In genomic region chr1:171167785-171168184, GRCh38 we compare ENCODE assay signal across 24 cellular contexts. TPM values are rescaled to one million over a fixed set of nuclear protein-coding genes. Genes with fewer than 3 reads are reported as not detected.
A peak's percentile ranks its signal among the peaks of the same experiment; 100 is the strongest.
DNase-seq lines count a peak whose midpoint lies in the region; ATAC-seq, FAIRE-seq and TF ChIP-seq lines count a peak whose summit lies in the region.
"Had no signal": no experiment of that assay in that cellular context is flagged by ENCODE, and none has a peak within 500 bp of the region (broad histone marks: within the 10 kb centered on the region; RNA-seq: fewer than 3 reads in every experiment).

No MANE protein-coding gene starts in this region.

- no peak overlapping the region for H2BK15ac ChIP-seq in IMR-90 (ENCODE audit: low read depth, low read length)

- no peak overlapping the region for H2AK5ac ChIP-seq in IMR-90 (ENCODE audit: low read depth, low read length)

- no peaks in the 10 kb centered on the region for H3K36me3 ChIP-seq in IMR-90 (ENCODE audit: control insufficient read depth, insufficient read depth, low read length)

- H3K4me3 ChIP-seq in IMR-90 (ENCODE audit: insufficient read depth, low read depth, low read length) (no peak overlapping the region), epithelial cell of esophagus (ENCODE audit: low read length) (no peak overlapping the region)
- H3K4me3 ChIP-seq: GM12878, GM23248 had no signal

- H3K27ac Mint-ChIP-seq in activated naive CD4-positive, alpha-beta T cell treated with anti-CD3 and anti-CD28 coated beads, Interleukin-2, amount 10 ng/mL, durations not matched to agents 7 days and 5 days, result no peak overlapping the region
- H3K27ac Mint-ChIP-seq: CD4-positive, alpha-beta memory T cell had no signal

- H3K27ac ChIP-seq in IMR-90 (ENCODE audit: insufficient read depth, low read length), result no peak overlapping the region
- H3K27ac ChIP-seq: GM23248 had no signal

- POLR2A ChIA-PET in IMR-90 (lab: Charles Lee; ENCODE audit: unreplicated experiment), result no interaction called here

- H3K18ac ChIP-seq in IMR-90 (ENCODE audit: low read depth, low read length), result no peak overlapping the region; the same call in 1 of the 2 replicates

- no peaks in the 10 kb centered on the region for H3K36me3 Mint-ChIP-seq in activated naive CD4-positive, alpha-beta T cell treated with anti-CD3 and anti-CD28 coated beads, Interleukin-2, amount 10 ng/mL, durations not matched to agents 7 days and 5 days
- H3K36me3 Mint-ChIP-seq: CD4-positive, alpha-beta memory T cell had no signal

- H3K4me3 Mint-ChIP-seq in activated naive CD4-positive, alpha-beta T cell treated with anti-CD3 and anti-CD28 coated beads, Interleukin-2, amount 10 ng/mL, durations not matched to agents 7 days and 5 days, result no peak overlapping the region
- H3K4me3 Mint-ChIP-seq: CD4-positive, alpha-beta memory T cell had no signal

- H3K4me2 ChIP-seq in IMR-90 (ENCODE audit: low read depth, low read length), result no peak overlapping the region

- no peaks in the 10 kb centered on the region for H3K27me3 Mint-ChIP-seq in activated naive CD4-positive, alpha-beta T cell treated with anti-CD3 and anti-CD28 coated beads, Interleukin-2, amount 10 ng/mL, durations not matched to agents 7 days and 5 days

- no peak overlapping the region for H3K56ac ChIP-seq in IMR-90 (ENCODE audit: extremely low read depth, insufficient read depth, low read length)

- H3K9me3 Mint-ChIP-seq in activated naive CD4-positive, alpha-beta T cell treated with anti-CD3 and anti-CD28 coated beads, Interleukin-2, amount 10 ng/mL, durations not matched to agents 7 days and 5 days, result no peaks in the 10 kb centered on the region

- no peaks in the 10 kb centered on the region for H3K79me1 ChIP-seq in IMR-90 (ENCODE audit: low read depth in 1 of 2, low read length in 2 of 2)

- no peak for TF ChIP-seq POLR2A in IMR-90 (IDR thresholded peaks at IDR 0.05; ENCODE audit: low read depth, low read length)

- H3K27me3 ChIP-seq in IMR-90 (ENCODE audit: control insufficient read depth, insufficient read depth, low read length), result no peaks in the 10 kb centered on the region

- dilution Hi-C loops in IMR-90 (cut with HindIII; ENCODE audit: low sequenced_read_pairs, unreplicated experiment), result no loop called here

- no peaks in the 10 kb centered on the region for H3K9me3 ChIP-seq in IMR-90 (ENCODE audit: control insufficient read depth, insufficient read depth, low read length)

- in situ Hi-C loops in IMR-90 (cut with MboI; ENCODE audit: low sequenced_read_pairs), result no loop called here

- no peak overlapping the region for H2BK5ac ChIP-seq in IMR-90 (ENCODE audit: low read depth, low read length, poor library complexity, severe bottlenecking)

- FAIRE-seq in islet of Langerhans (lab: Jason Lieb, UNC), result peak; percentile 79
- FAIRE-seq: GM12878, GM19239, H1 had no signal

- no peaks in the 10 kb centered on the region for H3K4me1 Mint-ChIP-seq in activated naive CD4-positive, alpha-beta T cell treated with anti-CD3 and anti-CD28 coated beads, Interleukin-2, amount 10 ng/mL, durations not matched to agents 7 days and 5 days
- H3K4me1 Mint-ChIP-seq: CD4-positive, alpha-beta memory T cell had no signal

- intact Hi-C loops in IMR-90 (cut with micrococcal nuclease), result no loop called here

- H3K9ac ChIP-seq in IMR-90 (ENCODE audit: low read depth, low read length), result no peak overlapping the region
- H3K9ac ChIP-seq: GM23248 had no signal

- no peak overlapping the region for H2BK120ac ChIP-seq in IMR-90 (ENCODE audit: low read depth, low read length)

- no peak overlapping the region for H3K23ac ChIP-seq in IMR-90 (ENCODE audit: low read depth, low read length)

- H4K20me1 ChIP-seq in IMR-90 (ENCODE audit: insufficient read depth, low read length), result no peaks in the 10 kb centered on the region

- no peak overlapping the region for H4K91ac ChIP-seq in IMR-90 (ENCODE audit: insufficient read depth, low read depth, low read length)

- ATAC-seq in IMR-90 (ENCODE audit: low read depth) (no peak), esophagus mucosa (peak; percentile 95)
- ATAC-seq: GM12878 had no signal

- H2AK9ac ChIP-seq in IMR-90 (replicated peaks; ENCODE audit: low read depth, low read length, poor library complexity), result no peak overlapping the region

- H3K9me1 ChIP-seq in IMR-90 (ENCODE audit: insufficient read depth, low read length), result no peaks in the 10 kb centered on the region

- H4K8ac ChIP-seq in IMR-90 (ENCODE audit: low read depth in 2 of 2, low read length in 2 of 2), result no peak overlapping the region

- DNase-seq in IMR-90 (no peak), epithelial cell of esophagus (ENCODE audit: low read depth) (peak; percentile 62), NCI-H226 (no peak), mesenteric fat pad (ENCODE audit: low spot score) (no peak), NCI-H2107 (lab: John Stamatoyannopoulos, UW) (no peak)
- no peak for DNase-seq in activated naive CD4-positive, alpha-beta T cell treated with anti-CD3 and anti-CD28 coated beads, Interleukin-2, amount 10 ng/mL, durations not matched to agents 7 days and 5 days
- DNase-seq: C1 segment of cervical spinal cord; Calu3; CD4-positive, alpha-beta memory T cell; COR-L47; DMS 273 treated with DMSO at 0.1 percent for 48 hours; DMS79; EL; GDM1; GM23248; H7; HCEC 1CT had no signal

- no CpG with 5 or more reads among the region's 2 CpGs for WGBS in IMR-90 (ENCODE audit: extremely low coverage in 2 of 2, insufficient read length in 1 of 2), 2 experiments

- TF ChIP-seq CTCF in IMR-90 (conservative IDR thresholded peaks at IDR 0.05; ENCODE audit: low read depth, low read length) (no peak), epithelial cell of esophagus (IDR thresholded peaks at IDR 0.05; ENCODE audit: insufficient read depth, low read depth, low read length, missing control alignments) (no peak)

- 0 out of 2 replicates have a peak overlapping the region, but pooled peaks have one; percentile 12 for H4K5ac ChIP-seq in IMR-90 (ENCODE audit: low read depth, low read length)

- H3K4me1 ChIP-seq in IMR-90 (ENCODE audit: control insufficient read depth, insufficient read depth, low read length), result no peaks in the 10 kb centered on the region

- no TSS peak for BruUV-seq in IMR-90 (replicated peaks; lab: Mats Ljungman, UMichigan)

- CTCF ChIA-PET in IMR-90 (lab: Yijun Ruan, JAX), result no interaction called here
- CTCF ChIA-PET in activated naive CD4-positive, alpha-beta T cell treated with anti-CD3 and anti-CD28 coated beads, Interleukin-2, amount 10 ng/mL, durations not matched to agents 7 days and 5 days (lab: Charles Lee), result no interaction called here

- H3K14ac ChIP-seq in IMR-90 (replicated peaks; ENCODE audit: low read depth, low read length), result no peak overlapping the region

- no peak overlapping the region for H2BK20ac ChIP-seq in IMR-90 (ENCODE audit: low read depth, low read length)

- no peak overlapping the region for H2AFZ ChIP-seq in IMR-90 (replicated peaks; ENCODE audit: low read length, poor library complexity)
- H2AFZ ChIP-seq: GM23248 had no signal

- no peak for TF ChIP-seq RAD21 in IMR-90 (IDR thresholded peaks at IDR 0.05; ENCODE audit: low read length)

- H3K4ac ChIP-seq in IMR-90 (ENCODE audit: low read depth, low read length), result no peak overlapping the region

TF ChIP-seq in IMR-90, 13 proteins besides CTCF, POLR2A, EP300 and RAD21:
- TF ChIP-seq ELK1 (IDR thresholded peaks at IDR 0.05; ENCODE audit: borderline replicate concordance, low read depth, low read length), result no peak
- TF ChIP-seq USF2 (IDR thresholded peaks at IDR 0.05; ENCODE audit: low read depth, low read length), result no peak
- TF ChIP-seq MAFK (IDR thresholded peaks at IDR 0.05; ENCODE audit: low read depth, low read length), result no peak
- TF ChIP-seq MXI1 (IDR thresholded peaks at IDR 0.05; ENCODE audit: borderline replicate concordance, low read depth, low read length), result no peak
- TF ChIP-seq RFX5 (IDR thresholded peaks at IDR 0.05; ENCODE audit: low read depth, low read length), result no peak
- no peak for TF ChIP-seq SMC3 (IDR thresholded peaks at IDR 0.05; ENCODE audit: low read depth, low read length)
- no peak for TF ChIP-seq CHD1 (IDR thresholded peaks at IDR 0.05; ENCODE audit: low read depth, low read length)
- TF ChIP-seq RCOR1 (IDR thresholded peaks at IDR 0.05; ENCODE audit: insufficient replicate concordance, low read length), result no peak
- TF ChIP-seq CEBPB (IDR thresholded peaks at IDR 0.05; ENCODE audit: low read depth, low read length), result no peak
- no peak for TF ChIP-seq BHLHE40 (IDR thresholded peaks at IDR 0.05; ENCODE audit: low read depth, low read length)
- no peak for TF ChIP-seq FOS (IDR thresholded peaks at IDR 0.05; ENCODE audit: low read depth, low read length)
- no peak for TF ChIP-seq MAZ (IDR thresholded peaks at IDR 0.05; ENCODE audit: borderline replicate concordance, low read depth, low read length)
- TF ChIP-seq NFE2L2 (IDR thresholded peaks at IDR 0.05; ENCODE audit: low read depth, low read length), result no peak

RNA-seq across cellular contexts. Expression of gene FMO2, which starts 17.3 kb away (rescaled TPM):
- under 0.01 TPM in 2 replicates for total RNA-seq in IMR-90 (2012; rRNA removed)
- 0.05 TPM in 1 of 2 replicates, not detected in the other for polyA plus RNA-seq in IMR-90 (2012; rRNA removed)
- polyA plus RNA-seq in IMR-90 (2012; cell fraction: cytosol; rRNA removed), result 0.01 TPM in 1 of 2 replicates, not detected in the other
- polyA plus RNA-seq in IMR-90 (2012; cell fraction: nucleus; rRNA removed; ENCODE audit: low replicate concordance), result 0.56 TPM in 1 of 2 replicates, not detected in the other
- total RNA-seq in esophagus mucosa, result 113 TPM
- total RNA-seq in mesenteric fat pad, result 45.2 TPM
- total RNA-seq: A172; A673; Calu3; CD4-positive, alpha-beta memory T cell; GM12878; GM23248; H1 had no signal
- polyA plus RNA-seq: CD4-positive, alpha-beta memory T cell; GM12878; GM23248; H1 had no signal

Comparison
In these comparisons a context has a peak if more than half of its experiments do, and no peak if none do; other contexts are left out.
1. RNA of gene FMO2, which starts 17.3 kb away (total RNA-seq): 113 TPM in esophagus mucosa (single experiment) and 45.2 TPM in mesenteric fat pad (single experiment); under 0.01 TPM in IMR-90; every median in the first group is over 10 times any median in the second.